2 cellular contexts compared by ENCODE assay signal in genomic region chr1:228071839-228072657, GRCh38.
TF ChIP-seq lines count a peak whose summit lies in the region.

No MANE protein-coding gene starts in this region.

TF ChIP-seq in HEK293T, 16 proteins besides CTCF, POLR2A, EP300 and RAD21:
- TF ChIP-seq ELF4 (IDR thresholded peaks at IDR 0.05), result peak; percentile 33; the same call in 1 of the 2 replicates
- no peak for TF ChIP-seq SUZ12 (IDR thresholded peaks at IDR 0.05)

TF ChIP-seq in K562, 482 proteins besides CTCF, POLR2A, EP300 and RAD21 (continues in another document):
- TF ChIP-seq NCOR1 (IDR thresholded peaks at IDR 0.05) (0 out of 2 replicates have a peak, but pooled peaks have one; percentile 8), CHD1 (IDR thresholded peaks at IDR 0.05; ENCODE audit: low read length) (no peak), ELF4 (CRISPR knock-in tag; IDR thresholded peaks at IDR 0.05) (peak; percentile 73; the same call in 1 of the 2 replicates), POLR3A (IDR thresholded peaks at IDR 0.05; ENCODE audit: borderline replicate concordance, extremely low read depth, insufficient read depth, insufficient read length) (no peak), NRF1 (conservative IDR thresholded peaks at IDR 0.05 in 1 of 2, IDR thresholded peaks at IDR 0.05 in 1 of 2) (no peak), EZH2 (IDR thresholded peaks at IDR 0.05; ENCODE audit: borderline replicate concordance, low read depth, low read length) (no peak), SMAD2 (IDR thresholded peaks at IDR 0.05; ENCODE audit: low read depth, low read length) (no peak), GMEB1 (CRISPR knock-in tag; IDR thresholded peaks at IDR 0.05) (no peak), ZNF77 (CRISPR knock-in tag; IDR thresholded peaks at IDR 0.05) (no peak), NFRKB (IDR thresholded peaks at IDR 0.05; ENCODE audit: low read depth) (no peak), SIRT6 (IDR thresholded peaks at IDR 0.05; ENCODE audit: low read depth, low read length) (no peak), ZNF780A (CRISPR knock-in tag; IDR thresholded peaks at IDR 0.05) (0 out of 2 replicates have a peak, but pooled peaks have one; percentile 35), NR2C1 (IDR thresholded peaks at IDR 0.05) (peak; percentile 47; the same call in 1 of the 2 replicates), NR2C1 (tag; IDR thresholded peaks at IDR 0.05) (peak; percentile 55), MXI1 (IDR thresholded peaks at IDR 0.05; ENCODE audit: low read depth, low read length) (no peak), PKNOX1 (IDR thresholded peaks at IDR 0.05) (no peak), OTX1 (CRISPR knock-in tag; IDR thresholded peaks at IDR 0.05) (peak; percentile 10; the same call in 1 of the 2 replicates), USF2 (CRISPR knock-in tag; IDR thresholded peaks at IDR 0.05) (peak; percentile 42; the same call in 1 of the 2 replicates), ZZZ3 (IDR thresholded peaks at IDR 0.05) (no peak), ZBTB26 (CRISPR knock-in tag; IDR thresholded peaks at IDR 0.05) (peak; percentile 30; the same call in 1 of the 2 replicates), PHB2 (IDR thresholded peaks at IDR 0.05; ENCODE audit: low read depth) (no peak), ARID1B (IDR thresholded peaks at IDR 0.05) (no peak), CHD4 (IDR thresholded peaks at IDR 0.05; ENCODE audit: insufficient read depth, insufficient replicate concordance, low read depth, low read length, poor library complexity, severe bottlenecking) (no peak), ZNF175 (CRISPR knock-in tag; IDR thresholded peaks at IDR 0.05; ENCODE audit: low read depth) (no peak), ETV1 (tag; conservative IDR thresholded peaks at IDR 0.05; ENCODE audit: low read depth) (no peak), MCM7 (IDR thresholded peaks at IDR 0.05) (no peak), TOE1 (IDR thresholded peaks at IDR 0.05; ENCODE audit: borderline replicate concordance) (0 out of 2 replicates have a peak, but pooled peaks have one; percentile 8), TOE1 (CRISPR knock-in tag; IDR thresholded peaks at IDR 0.05; ENCODE audit: borderline replicate concordance, low read depth) (no peak), RFX1 (IDR thresholded peaks at IDR 0.05) (no peak), KDM4B (IDR thresholded peaks at IDR 0.05; ENCODE audit: borderline replicate concordance in 2 of 2, low read depth in 1 of 2) (no peak), ZNF232 (CRISPR knock-in tag; IDR thresholded peaks at IDR 0.05) (no peak), USF1 (CRISPR knock-in tag; IDR thresholded peaks at IDR 0.05) (peak; percentile 75), ZBTB12 (CRISPR knock-in tag; IDR thresholded peaks at IDR 0.05) (no peak), HNRNPH1 (optimal IDR thresholded peaks at IDR 0.05; ENCODE audit: low read depth, low read length) (no peak)
- TF ChIP-seq, protein P1, sequence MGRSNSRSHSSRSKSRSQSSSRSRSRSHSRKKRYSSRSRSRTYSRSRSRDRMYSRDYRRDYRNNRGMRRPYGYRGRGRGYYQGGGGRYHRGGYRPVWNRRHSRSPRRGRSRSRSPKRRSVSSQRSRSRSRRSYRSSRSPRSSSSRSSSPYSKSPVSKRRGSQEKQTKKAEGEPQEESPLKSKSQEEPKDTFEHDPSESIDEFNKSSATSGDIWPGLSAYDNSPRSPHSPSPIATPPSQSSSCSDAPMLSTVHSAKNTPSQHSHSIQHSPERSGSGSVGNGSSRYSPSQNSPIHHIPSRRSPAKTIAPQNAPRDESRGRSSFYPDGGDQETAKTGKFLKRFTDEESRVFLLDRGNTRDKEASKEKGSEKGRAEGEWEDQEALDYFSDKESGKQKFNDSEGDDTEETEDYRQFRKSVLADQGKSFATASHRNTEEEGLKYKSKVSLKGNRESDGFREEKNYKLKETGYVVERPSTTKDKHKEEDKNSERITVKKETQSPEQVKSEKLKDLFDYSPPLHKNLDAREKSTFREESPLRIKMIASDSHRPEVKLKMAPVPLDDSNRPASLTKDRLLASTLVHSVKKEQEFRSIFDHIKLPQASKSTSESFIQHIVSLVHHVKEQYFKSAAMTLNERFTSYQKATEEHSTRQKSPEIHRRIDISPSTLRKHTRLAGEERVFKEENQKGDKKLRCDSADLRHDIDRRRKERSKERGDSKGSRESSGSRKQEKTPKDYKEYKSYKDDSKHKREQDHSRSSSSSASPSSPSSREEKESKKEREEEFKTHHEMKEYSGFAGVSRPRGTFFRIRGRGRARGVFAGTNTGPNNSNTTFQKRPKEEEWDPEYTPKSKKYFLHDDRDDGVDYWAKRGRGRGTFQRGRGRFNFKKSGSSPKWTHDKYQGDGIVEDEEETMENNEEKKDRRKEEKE (IDR thresholded peaks at IDR 0.05; ENCODE audit: borderline replicate concordance in 1 of 2, control insufficient read depth in 1 of 2, low read depth in 2 of 2, low read length in 1 of 2), result 0 out of 4 replicates have a peak, but pooled peaks of 1 of the 2 experiments have one; percentile 12
- TF ChIP-seq, protein P2, sequence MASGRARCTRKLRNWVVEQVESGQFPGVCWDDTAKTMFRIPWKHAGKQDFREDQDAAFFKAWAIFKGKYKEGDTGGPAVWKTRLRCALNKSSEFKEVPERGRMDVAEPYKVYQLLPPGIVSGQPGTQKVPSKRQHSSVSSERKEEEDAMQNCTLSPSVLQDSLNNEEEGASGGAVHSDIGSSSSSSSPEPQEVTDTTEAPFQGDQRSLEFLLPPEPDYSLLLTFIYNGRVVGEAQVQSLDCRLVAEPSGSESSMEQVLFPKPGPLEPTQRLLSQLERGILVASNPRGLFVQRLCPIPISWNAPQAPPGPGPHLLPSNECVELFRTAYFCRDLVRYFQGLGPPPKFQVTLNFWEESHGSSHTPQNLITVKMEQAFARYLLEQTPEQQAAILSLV (tag; IDR thresholded peaks at IDR 0.05), result no peak
- TF ChIP-seq, protein P3, sequence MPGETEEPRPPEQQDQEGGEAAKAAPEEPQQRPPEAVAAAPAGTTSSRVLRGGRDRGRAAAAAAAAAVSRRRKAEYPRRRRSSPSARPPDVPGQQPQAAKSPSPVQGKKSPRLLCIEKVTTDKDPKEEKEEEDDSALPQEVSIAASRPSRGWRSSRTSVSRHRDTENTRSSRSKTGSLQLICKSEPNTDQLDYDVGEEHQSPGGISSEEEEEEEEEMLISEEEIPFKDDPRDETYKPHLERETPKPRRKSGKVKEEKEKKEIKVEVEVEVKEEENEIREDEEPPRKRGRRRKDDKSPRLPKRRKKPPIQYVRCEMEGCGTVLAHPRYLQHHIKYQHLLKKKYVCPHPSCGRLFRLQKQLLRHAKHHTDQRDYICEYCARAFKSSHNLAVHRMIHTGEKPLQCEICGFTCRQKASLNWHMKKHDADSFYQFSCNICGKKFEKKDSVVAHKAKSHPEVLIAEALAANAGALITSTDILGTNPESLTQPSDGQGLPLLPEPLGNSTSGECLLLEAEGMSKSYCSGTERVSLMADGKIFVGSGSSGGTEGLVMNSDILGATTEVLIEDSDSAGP (CRISPR knock-in tag; IDR thresholded peaks at IDR 0.05), result no peak
- TF ChIP-seq, protein P4, sequence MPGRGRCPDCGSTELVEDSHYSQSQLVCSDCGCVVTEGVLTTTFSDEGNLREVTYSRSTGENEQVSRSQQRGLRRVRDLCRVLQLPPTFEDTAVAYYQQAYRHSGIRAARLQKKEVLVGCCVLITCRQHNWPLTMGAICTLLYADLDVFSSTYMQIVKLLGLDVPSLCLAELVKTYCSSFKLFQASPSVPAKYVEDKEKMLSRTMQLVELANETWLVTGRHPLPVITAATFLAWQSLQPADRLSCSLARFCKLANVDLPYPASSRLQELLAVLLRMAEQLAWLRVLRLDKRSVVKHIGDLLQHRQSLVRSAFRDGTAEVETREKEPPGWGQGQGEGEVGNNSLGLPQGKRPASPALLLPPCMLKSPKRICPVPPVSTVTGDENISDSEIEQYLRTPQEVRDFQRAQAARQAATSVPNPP (IDR thresholded peaks at IDR 0.05; ENCODE audit: borderline replicate concordance, insufficient read depth, insufficient read length), result no peak
- TF ChIP-seq, protein P5, sequence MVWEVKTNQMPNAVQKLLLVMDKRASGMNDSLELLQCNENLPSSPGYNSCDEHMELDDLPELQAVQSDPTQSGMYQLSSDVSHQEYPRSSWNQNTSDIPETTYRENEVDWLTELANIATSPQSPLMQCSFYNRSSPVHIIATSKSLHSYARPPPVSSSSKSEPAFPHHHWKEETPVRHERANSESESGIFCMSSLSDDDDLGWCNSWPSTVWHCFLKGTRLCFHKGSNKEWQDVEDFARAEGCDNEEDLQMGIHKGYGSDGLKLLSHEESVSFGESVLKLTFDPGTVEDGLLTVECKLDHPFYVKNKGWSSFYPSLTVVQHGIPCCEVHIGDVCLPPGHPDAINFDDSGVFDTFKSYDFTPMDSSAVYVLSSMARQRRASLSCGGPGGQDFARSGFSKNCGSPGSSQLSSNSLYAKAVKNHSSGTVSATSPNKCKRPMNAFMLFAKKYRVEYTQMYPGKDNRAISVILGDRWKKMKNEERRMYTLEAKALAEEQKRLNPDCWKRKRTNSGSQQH (CRISPR knock-in tag; IDR thresholded peaks at IDR 0.05), result peak; percentile 71; the same call in 1 of the 2 replicates
- TF ChIP-seq, protein P6, sequence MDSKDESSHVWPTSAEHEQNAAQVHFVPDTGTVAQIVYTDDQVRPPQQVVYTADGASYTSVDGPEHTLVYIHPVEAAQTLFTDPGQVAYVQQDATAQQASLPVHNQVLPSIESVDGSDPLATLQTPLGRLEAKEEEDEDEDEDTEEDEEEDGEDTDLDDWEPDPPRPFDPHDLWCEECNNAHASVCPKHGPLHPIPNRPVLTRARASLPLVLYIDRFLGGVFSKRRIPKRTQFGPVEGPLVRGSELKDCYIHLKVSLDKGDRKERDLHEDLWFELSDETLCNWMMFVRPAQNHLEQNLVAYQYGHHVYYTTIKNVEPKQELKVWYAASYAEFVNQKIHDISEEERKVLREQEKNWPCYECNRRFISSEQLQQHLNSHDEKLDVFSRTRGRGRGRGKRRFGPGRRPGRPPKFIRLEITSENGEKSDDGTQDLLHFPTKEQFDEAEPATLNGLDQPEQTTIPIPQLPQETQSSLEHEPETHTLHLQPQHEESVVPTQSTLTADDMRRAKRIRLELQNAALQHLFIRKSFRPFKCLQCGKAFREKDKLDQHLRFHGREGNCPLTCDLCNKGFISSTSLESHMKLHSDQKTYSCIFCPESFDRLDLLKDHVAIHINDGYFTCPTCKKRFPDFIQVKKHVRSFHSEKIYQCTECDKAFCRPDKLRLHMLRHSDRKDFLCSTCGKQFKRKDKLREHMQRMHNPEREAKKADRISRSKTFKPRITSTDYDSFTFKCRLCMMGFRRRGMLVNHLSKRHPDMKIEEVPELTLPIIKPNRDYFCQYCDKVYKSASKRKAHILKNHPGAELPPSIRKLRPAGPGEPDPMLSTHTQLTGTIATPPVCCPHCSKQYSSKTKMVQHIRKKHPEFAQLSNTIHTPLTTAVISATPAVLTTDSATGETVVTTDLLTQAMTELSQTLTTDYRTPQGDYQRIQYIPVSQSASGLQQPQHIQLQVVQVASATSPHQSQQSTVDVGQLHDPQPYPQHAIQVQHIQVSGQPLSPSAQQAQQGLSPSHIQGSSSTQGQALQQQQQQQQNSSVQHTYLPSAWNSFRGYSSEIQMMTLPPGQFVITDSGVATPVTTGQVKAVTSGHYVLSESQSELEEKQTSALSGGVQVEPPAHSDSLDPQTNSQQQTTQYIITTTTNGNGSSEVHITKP (IDR thresholded peaks at IDR 0.05; ENCODE audit: partially characterized antibody), result peak; percentile 88
- TF ChIP-seq, protein P7, sequence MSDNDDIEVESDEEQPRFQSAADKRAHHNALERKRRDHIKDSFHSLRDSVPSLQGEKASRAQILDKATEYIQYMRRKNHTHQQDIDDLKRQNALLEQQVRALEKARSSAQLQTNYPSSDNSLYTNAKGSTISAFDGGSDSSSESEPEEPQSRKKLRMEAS (CRISPR knock-in tag; IDR thresholded peaks at IDR 0.05), result no peak
